31 cellular contexts compared by ENCODE assay signal in genomic region chr1:246526380-246526779, GRCh38.
"Had no signal": no experiment of that assay in that cellular context is flagged by ENCODE, and none has a peak within 500 bp of the region (broad histone marks: within the 10 kb centered on the region; RNA-seq: fewer than 3 reads in every experiment).

No MANE protein-coding gene starts in this region.

- H3K36me3 Mint-ChIP-seq: activated naive CD8-positive, alpha-beta T cell treated with anti-CD3 and anti-CD28 coated beads for 36 hours had no signal

- H3K4me3 Mint-ChIP-seq: activated CD4-positive, alpha-beta T cell treated with anti-CD3 and anti-CD28 coated beads, Interleukin-2, amount 10 ng/mL, durations not matched to agents 24 days and 14 days; activated naive CD8-positive, alpha-beta T cell treated with anti-CD3 and anti-CD28 coated beads for 36 hours; activated T-cell treated with anti-CD3 and anti-CD28 coated beads, Interleukin-2, amount 50 U/mL, for 72 hours; activated T-helper 17 cell treated with anti-CD3 and anti-CD28 coated beads, Interleukin-2, amount 50 U/mL, for 72 hours had no signal

- H3K36me3 ChIP-seq: adrenal gland, breast epithelium had no signal

- H3K9ac ChIP-seq: KMS-11 had no signal

- H3K27ac ChIP-seq: adrenal gland, body of pancreas, breast epithelium, KMS-11, PC-9 had no signal

- H3K27me3 ChIP-seq: adrenal gland, body of pancreas, breast epithelium had no signal

- DNase-seq: activated CD4-positive, alpha-beta T cell treated with anti-CD3 and anti-CD28 coated beads, Interleukin-2, amount 10 ng/mL, durations not matched to agents 24 days and 14 days; activated CD4-positive, alpha-beta T cell treated with anti-CD3 and anti-CD28 coated beads, Interleukin-2, amount 50 U/mL, for 4 hours; activated effector memory CD4-positive, alpha-beta T cell treated with anti-CD3 and anti-CD28 coated beads, Interleukin-2, amount 50 U/mL, for 16 hours; activated naive CD4-positive, alpha-beta T cell; activated naive CD4-positive, alpha-beta T cell treated with anti-CD3 and anti-CD28 coated beads, Interleukin-2, amount 50 U/mL, for 16 hours; activated naive CD8-positive, alpha-beta T cell treated with anti-CD3 and anti-CD28 coated beads for 36 hours; activated T-cell treated with anti-CD3 and anti-CD28 coated beads, Interleukin-2, amount 50 U/mL, for 1 hour; activated T-cell treated with anti-CD3 and anti-CD28 coated beads, Interleukin-2, amount 50 U/mL, for 72 hours; adrenal gland; body of pancreas; MM.1S; NCI-H1092; NCI-H146; NCI-H187; NCI-H2029 treated with DMSO at 0.1 percent for 48 hours; NCI-H2107; NCI-H2171; NCI-H510A; NCI-H526; NCI-H748 treated with DMSO at 0.1 percent for 48 hours; NK-92 treated with Interleukin-12 subunit alpha and Interleukin-12 subunit beta, amount 100 ng/mL, for 24 hours; PC-9; SW 1271; T-helper 1 cell had no signal

- H3K9me3 ChIP-seq: adrenal gland had no signal

- H3K27ac Mint-ChIP-seq: activated CD4-positive, alpha-beta T cell treated with anti-CD3 and anti-CD28 coated beads, Interleukin-2, amount 10 ng/mL, durations not matched to agents 24 days and 14 days; activated T-cell treated with anti-CD3 and anti-CD28 coated beads, Interleukin-2, amount 50 U/mL, for 72 hours had no signal

- H3K27me3 Mint-ChIP-seq: activated CD4-positive, alpha-beta T cell treated with anti-CD3 and anti-CD28 coated beads, Interleukin-2, amount 10 ng/mL, durations not matched to agents 24 days and 14 days; activated naive CD8-positive, alpha-beta T cell treated with anti-CD3 and anti-CD28 coated beads for 36 hours had no signal

- H3K4me1 ChIP-seq: adrenal gland, body of pancreas, breast epithelium had no signal

- FAIRE-seq: astrocyte, RCC 7860, TTC549 had no signal

- H2AFZ ChIP-seq: PC-9 had no signal

- H3K4me2 ChIP-seq: KMS-11, PC-9 had no signal

- ATAC-seq: activated T-cell treated with anti-CD3 and anti-CD28 coated beads, Interleukin-2, amount 50 U/mL, for 72 hours; activated T-helper 17 cell treated with anti-CD3 and anti-CD28 coated beads, Interleukin-2, amount 50 U/mL, for 72 hours; body of pancreas; Right ventricle myocardium inferior had no signal

- H3K4me3 ChIP-seq: adrenal gland, body of pancreas, breast epithelium, PC-9 had no signal
